Comparison of ENCODE assay signal across 1 cellular context in genomic region chr5:72816297-72817075, GRCh38.
TF ChIP-seq lines count a peak whose summit lies in the region.

TNPO1 (plus strand) TSS chr5:72816661; CDS start chr5:72816738, 77 bp downstream.

TF ChIP-seq in H1, 55 proteins besides CTCF, POLR2A, EP300 and RAD21:
- no peak for TF ChIP-seq JUND (IDR thresholded peaks at IDR 0.05; ENCODE audit: low read length)
- TF ChIP-seq NANOG (IDR thresholded peaks at IDR 0.05; ENCODE audit: insufficient read depth, low read depth, low read length, poor library complexity, severe bottlenecking) = no peak
- TF ChIP-seq EGR1 (IDR thresholded peaks at IDR 0.05; ENCODE audit: borderline replicate concordance, low read depth, low read length) = no peak
- TF ChIP-seq POU5F1 (IDR thresholded peaks at IDR 0.05; ENCODE audit: low read depth, low read length) = no peak
- TF ChIP-seq MAX (IDR thresholded peaks at IDR 0.05) = peak; percentile 5; the same call in 1 of the 2 replicates
- no peak for TF ChIP-seq SIRT6 (IDR thresholded peaks at IDR 0.05; ENCODE audit: low read length)
- TF ChIP-seq SIX5 (IDR thresholded peaks at IDR 0.05; ENCODE audit: low read depth, low read length) = no peak
- TF ChIP-seq YY1 (IDR thresholded peaks at IDR 0.05; ENCODE audit: low read depth, low read length) = peak; percentile 64
- no peak for TF ChIP-seq TCF12 (IDR thresholded peaks at IDR 0.05; ENCODE audit: low read depth, low read length)
- no peak for TF ChIP-seq CBX8 (IDR thresholded peaks at IDR 0.05; ENCODE audit: borderline replicate concordance, low read depth, low read length)
- TF ChIP-seq HDAC6 (IDR thresholded peaks at IDR 0.05; ENCODE audit: low read depth, low read length) = no peak
- no peak for TF ChIP-seq NRF1 (IDR thresholded peaks at IDR 0.05; ENCODE audit: low read depth, low read length)
- TF ChIP-seq BRCA1 (IDR thresholded peaks at IDR 0.05; ENCODE audit: low read depth, low read length) = no peak
- TF ChIP-seq SUZ12 (IDR thresholded peaks at IDR 0.05; ENCODE audit: low read length) = no peak; the same call in 1 of the 2 replicates
- peak; percentile 92 for TF ChIP-seq KDM4A (IDR thresholded peaks at IDR 0.05; ENCODE audit: low read depth, low read length, severe bottlenecking)
- no peak for TF ChIP-seq CHD2 (IDR thresholded peaks at IDR 0.05; ENCODE audit: low read length)
- TF ChIP-seq BCL11A (IDR thresholded peaks at IDR 0.05; ENCODE audit: low read depth in 2 of 2, low read length in 2 of 2) = no peak
- TF ChIP-seq CEBPB (IDR thresholded peaks at IDR 0.05; ENCODE audit: low read depth, low read length) = no peak
- peak; percentile 85 for TF ChIP-seq TBP (IDR thresholded peaks at IDR 0.05; ENCODE audit: low read depth, low read length)
- 0 out of 2 replicates have a peak, but pooled peaks have one; percentile 17 for TF ChIP-seq KDM1A (IDR thresholded peaks at IDR 0.05; ENCODE audit: borderline replicate concordance, low read length)
- TF ChIP-seq RFX5 (IDR thresholded peaks at IDR 0.05; ENCODE audit: borderline replicate concordance, low read depth, low read length) = no peak
- peak; percentile 92; the same call in 1 of the 2 replicates for TF ChIP-seq RBBP5 (IDR thresholded peaks at IDR 0.05; ENCODE audit: borderline replicate concordance, low read depth, low read length)
- TF ChIP-seq FOSL1 (IDR thresholded peaks at IDR 0.05; ENCODE audit: insufficient read depth, low read depth, low read length) = no peak
- peak; percentile 78 for TF ChIP-seq ASH2L (IDR thresholded peaks at IDR 0.05; ENCODE audit: low read length)
- TF ChIP-seq EZH2 (IDR thresholded peaks at IDR 0.05; ENCODE audit: low read depth, low read length, severe bottlenecking) = no peak
- no peak for TF ChIP-seq CBX5 (IDR thresholded peaks at IDR 0.05; ENCODE audit: low read depth, low read length)
- peak; percentile 88 for TF ChIP-seq TAF1 (IDR thresholded peaks at IDR 0.05; ENCODE audit: low read depth, low read length)
- no peak for TF ChIP-seq SAP30 (IDR thresholded peaks at IDR 0.05; ENCODE audit: insufficient read depth, insufficient replicate concordance, low read length)
- TF ChIP-seq KDM5A (IDR thresholded peaks at IDR 0.05; ENCODE audit: low read length) = no peak
- peak; percentile 88 for TF ChIP-seq PHF8 (conservative IDR thresholded peaks at IDR 0.05; ENCODE audit: low read depth, low read length)
- no peak for TF ChIP-seq CHD7 (IDR thresholded peaks at IDR 0.05; ENCODE audit: insufficient replicate concordance, low read length)
- no peak for TF ChIP-seq SP1 (IDR thresholded peaks at IDR 0.05; ENCODE audit: low read depth, low read length)
- TF ChIP-seq SP2 (IDR thresholded peaks at IDR 0.05; ENCODE audit: low read length) = no peak
- TF ChIP-seq RNF2 (IDR thresholded peaks at IDR 0.05; ENCODE audit: borderline replicate concordance, low read depth, low read length, missing control alignments, poor library complexity, severe bottlenecking) = no peak
- TF ChIP-seq GTF2F1 (IDR thresholded peaks at IDR 0.05; ENCODE audit: borderline replicate concordance, low read depth, low read length) = no peak
- no peak for TF ChIP-seq ZNF274 (IDR thresholded peaks at IDR 0.05; ENCODE audit: borderline replicate concordance, extremely low read depth, low read length)
- TF ChIP-seq TAF7 (optimal IDR thresholded peaks at IDR 0.05; ENCODE audit: borderline replicate concordance, low read depth, low read length) = no peak
- no peak; the same call in 1 of the 2 replicates for TF ChIP-seq CREB1 (IDR thresholded peaks at IDR 0.05)
- TF ChIP-seq POLR2AphosphoS5 (IDR thresholded peaks at IDR 0.05; ENCODE audit: low read depth, low read length) = peak; percentile 45
- TF ChIP-seq, protein P1, sequence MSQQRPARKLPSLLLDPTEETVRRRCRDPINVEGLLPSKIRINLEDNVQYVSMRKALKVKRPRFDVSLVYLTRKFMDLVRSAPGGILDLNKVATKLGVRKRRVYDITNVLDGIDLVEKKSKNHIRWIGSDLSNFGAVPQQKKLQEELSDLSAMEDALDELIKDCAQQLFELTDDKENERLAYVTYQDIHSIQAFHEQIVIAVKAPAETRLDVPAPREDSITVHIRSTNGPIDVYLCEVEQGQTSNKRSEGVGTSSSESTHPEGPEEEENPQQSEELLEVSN (IDR thresholded peaks at IDR 0.05) = peak; percentile 60
- no peak for TF ChIP-seq GABPA (IDR thresholded peaks at IDR 0.05; ENCODE audit: borderline replicate concordance, insufficient read depth, low read length)
- no peak for TF ChIP-seq ATF2 (IDR thresholded peaks at IDR 0.05; ENCODE audit: low read length)
- TF ChIP-seq BACH1 (IDR thresholded peaks at IDR 0.05; ENCODE audit: low read length) = no peak
- TF ChIP-seq, protein P2, sequence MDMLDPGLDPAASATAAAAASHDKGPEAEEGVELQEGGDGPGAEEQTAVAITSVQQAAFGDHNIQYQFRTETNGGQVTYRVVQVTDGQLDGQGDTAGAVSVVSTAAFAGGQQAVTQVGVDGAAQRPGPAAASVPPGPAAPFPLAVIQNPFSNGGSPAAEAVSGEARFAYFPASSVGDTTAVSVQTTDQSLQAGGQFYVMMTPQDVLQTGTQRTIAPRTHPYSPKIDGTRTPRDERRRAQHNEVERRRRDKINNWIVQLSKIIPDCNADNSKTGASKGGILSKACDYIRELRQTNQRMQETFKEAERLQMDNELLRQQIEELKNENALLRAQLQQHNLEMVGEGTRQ (IDR thresholded peaks at IDR 0.05; ENCODE audit: low read length) = no peak
- no peak for TF ChIP-seq CTBP2 (IDR thresholded peaks at IDR 0.05; ENCODE audit: borderline replicate concordance, insufficient read depth, insufficient read length, low read length)
- TF ChIP-seq TEAD4 (IDR thresholded peaks at IDR 0.05; ENCODE audit: low read depth, low read length) = no peak
- TF ChIP-seq, protein P3, sequence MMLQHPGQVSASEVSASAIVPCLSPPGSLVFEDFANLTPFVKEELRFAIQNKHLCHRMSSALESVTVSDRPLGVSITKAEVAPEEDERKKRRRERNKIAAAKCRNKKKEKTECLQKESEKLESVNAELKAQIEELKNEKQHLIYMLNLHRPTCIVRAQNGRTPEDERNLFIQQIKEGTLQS (IDR thresholded peaks at IDR 0.05; ENCODE audit: insufficient read depth, low read depth, low read length) = no peak
- TF ChIP-seq RXRA (IDR thresholded peaks at IDR 0.05; ENCODE audit: insufficient read depth, low read depth, low read length) = no peak
- TF ChIP-seq MAFK (IDR thresholded peaks at IDR 0.05; ENCODE audit: low read depth, low read length) = no peak
- TF ChIP-seq JUN (IDR thresholded peaks at IDR 0.05; ENCODE audit: low read depth, low read length) = no peak
- no peak for TF ChIP-seq SRF (IDR thresholded peaks at IDR 0.05; ENCODE audit: low read depth, low read length)
- TF ChIP-seq CHD1 (IDR thresholded peaks at IDR 0.05; ENCODE audit: low read depth, low read length) = peak; percentile 15; the same call in 1 of the 2 replicates
- TF ChIP-seq HDAC2 (IDR thresholded peaks at IDR 0.05; ENCODE audit: borderline replicate concordance in 1 of 2, low read depth in 2 of 2, low read length in 2 of 2) = peak in 1 of 2 experiments; percentile 39; a peak in 1 of 4 replicates
- peak; percentile 51 to 55; a peak in 1 of 4 replicates for TF ChIP-seq SIN3A (conservative IDR thresholded peaks at IDR 0.05 in 1 of 2, IDR thresholded peaks at IDR 0.05 in 1 of 2; ENCODE audit: low read depth in 1 of 2, low read length in 2 of 2)
- TF ChIP-seq SP4 (IDR thresholded peaks at IDR 0.05; ENCODE audit: low read length) = no peak
